Comparison of ENCODE assay signal across 27 cellular contexts in the genomic region with DNA sequence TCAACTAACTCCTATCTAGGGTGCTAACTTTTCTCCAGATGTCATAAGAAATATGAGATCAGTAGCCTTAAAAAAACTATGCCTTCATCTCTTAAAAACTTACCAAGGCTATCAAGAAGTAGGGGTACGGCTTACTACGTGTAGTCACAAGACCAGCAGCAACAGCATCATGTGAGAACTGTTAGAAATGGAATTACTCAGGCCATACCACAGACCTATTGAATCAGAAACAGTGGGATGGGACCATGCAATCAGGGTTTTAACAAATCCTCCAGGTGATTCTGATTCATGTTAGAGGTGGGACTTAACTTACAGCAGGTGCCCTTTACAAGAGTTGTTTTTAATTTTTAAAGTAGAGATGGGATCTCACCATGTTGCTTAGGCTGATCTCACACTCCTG. TPM values are rescaled to one million over a fixed set of nuclear protein-coding genes. Genes with fewer than 3 reads are reported as not detected.
DNase-seq lines count a peak whose midpoint lies in the region; ATAC-seq and TF ChIP-seq lines count a peak whose summit lies in the region.
"Had no signal": no experiment of that assay in that cellular context is flagged by ENCODE, and none has a peak within 500 bp of the region (broad histone marks: within the 10 kb centered on the region; RNA-seq: fewer than 3 reads in every experiment).

No MANE protein-coding gene starts in this region.

- H3K4me3 Mint-ChIP-seq in activated T-cell treated with anti-CD3 and anti-CD28 coated beads, Interleukin-2, amount 50 U/mL, for 4 hours: no peak overlapping the region
- H3K4me3 Mint-ChIP-seq in stimulated activated naive CD8-positive, alpha-beta T cell treated with anti-CD3 and anti-CD28 coated beads, Interleukin-15, amount 100 ng/mL, for 72 hours: no peak overlapping the region
- H3K4me3 Mint-ChIP-seq: CD4-positive, alpha-beta T cell; HFFc6 had no signal

- H3K27ac ChIP-seq in OCI-LY3 (ENCODE audit: low read length) (no peak overlapping the region), foreskin keratinocyte (no peak overlapping the region), right atrium auricular region (no peak overlapping the region)
- H3K27ac ChIP-seq: BLaER1 had no signal

- H3K36me3 ChIP-seq in OCI-LY3 (replicated peaks; ENCODE audit: low read depth, low read length): no peaks in the 10 kb centered on the region
- H3K36me3 ChIP-seq in right atrium auricular region: no peaks in the 10 kb centered on the region
- H3K36me3 ChIP-seq: BLaER1, HAP-1 had no signal

- ATAC-seq in activated T-cell treated with anti-CD3 and anti-CD28 coated beads, Interleukin-2, amount 50 U/mL, for 4 hours: peak; percentile 34 to 73
- peak; percentile 19 for ATAC-seq in foreskin keratinocyte
- ATAC-seq in stimulated activated naive CD8-positive, alpha-beta T cell treated with anti-CD3 and anti-CD28 coated beads, Interleukin-15, amount 100 ng/mL, for 72 hours: peak; percentile 60
- no peak for ATAC-seq in HG03439 (IDR thresholded peaks at IDR 0.05; ENCODE audit: unreplicated experiment)
- ATAC-seq: PC-3 had no signal

- H3K36me3 Mint-ChIP-seq in activated T-cell treated with anti-CD3 and anti-CD28 coated beads, Interleukin-2, amount 50 U/mL, for 4 hours (ENCODE audit: insufficient read depth): no peaks in the 10 kb centered on the region

- no peaks in the 10 kb centered on the region for H3K79me2 ChIP-seq in OCI-LY3 (ENCODE audit: low read length)

- H4K20me1 ChIP-seq in OCI-LY3 (ENCODE audit: insufficient read depth, low read length): no peaks in the 10 kb centered on the region
- H4K20me1 ChIP-seq: BLaER1 had no signal

- H3K4me3 ChIP-seq in OCI-LY3 (ENCODE audit: low read length): no peak overlapping the region
- no peak overlapping the region for H3K4me3 ChIP-seq in right atrium auricular region
- H3K4me3 ChIP-seq: BLaER1, HAP-1, MG63 had no signal

- no peaks in the 10 kb centered on the region for H3K9me3 Mint-ChIP-seq in activated T-cell treated with anti-CD3 and anti-CD28 coated beads, Interleukin-2, amount 50 U/mL, for 4 hours
- H3K9me3 Mint-ChIP-seq in stimulated activated naive CD8-positive, alpha-beta T cell treated with anti-CD3 and anti-CD28 coated beads, Interleukin-15, amount 100 ng/mL, for 72 hours: no peaks in the 10 kb centered on the region
- H3K9me3 Mint-ChIP-seq: CD4-positive, alpha-beta T cell; HFFc6 had no signal

- H3K9me3 ChIP-seq in OCI-LY3 (ENCODE audit: insufficient read depth, low read length) (no peaks in the 10 kb centered on the region), right atrium auricular region (no peaks in the 10 kb centered on the region)
- H3K9me3 ChIP-seq: BLaER1, HAP-1, MG63 had no signal

- peaks cover 8% of the 10 kb centered on the region for H3K27me3 Mint-ChIP-seq in activated T-cell treated with anti-CD3 and anti-CD28 coated beads, Interleukin-2, amount 50 U/mL, for 4 hours (ENCODE audit: low read depth)
- no peaks in the 10 kb centered on the region for H3K27me3 Mint-ChIP-seq in stimulated activated naive CD8-positive, alpha-beta T cell treated with anti-CD3 and anti-CD28 coated beads, Interleukin-15, amount 100 ng/mL, for 72 hours

- H3K4me1 ChIP-seq in OCI-LY3 (ENCODE audit: low read length): peaks cover 19% of the 10 kb centered on the region
- no peaks in the 10 kb centered on the region for H3K4me1 ChIP-seq in foreskin keratinocyte
- H3K4me1 ChIP-seq in right atrium auricular region: no peaks in the 10 kb centered on the region
- H3K4me1 ChIP-seq: HAP-1 had no signal

- TF ChIP-seq CTCF in OCI-LY3 (IDR thresholded peaks at IDR 0.05; ENCODE audit: low read depth, low read length) (no peak), foreskin keratinocyte (conservative IDR thresholded peaks at IDR 0.05) (no peak), right atrium auricular region (IDR thresholded peaks at IDR 0.05) (no peak)

- H3K4me2 ChIP-seq in OCI-LY3 (ENCODE audit: low read length): peak overlapping the region; percentile 19; the same call in 1 of the 2 replicates
- H3K4me2 ChIP-seq: BLaER1 had no signal

- H3K27me3 ChIP-seq in OCI-LY3 (ENCODE audit: low read depth, low read length) (peaks cover 17% of the 10 kb centered on the region), foreskin keratinocyte (no peaks in the 10 kb centered on the region), right atrium auricular region (no peaks in the 10 kb centered on the region)
- H3K27me3 ChIP-seq: BLaER1 had no signal

- no peak for DNase-seq in activated T-cell treated with anti-CD3 and anti-CD28 coated beads, Interleukin-2, amount 50 U/mL, for 4 hours
- no peak for DNase-seq in activated T-cell treated with anti-CD3 and anti-CD28 coated beads, Interleukin-2, amount 50 U/mL, for 48 hours
- DNase-seq in foreskin keratinocyte (peak; percentile 15 to 39), right atrium auricular region (ENCODE audit: low spot score) (no peak)
- no peak for DNase-seq in stimulated activated naive CD8-positive, alpha-beta T cell treated with anti-CD3 and anti-CD28 coated beads, Interleukin-15, amount 100 ng/mL, for 72 hours
- DNase-seq: CD4-positive, alpha-beta T cell; COR-L47; DMS79; EL; GDM1; GOT3; HFFc6; IMR-90; KG1; MG63; NCI-H1105 treated with DMSO at 0.1 percent for 48 hours; NCI-H146; NCI-H1930; NCI-H2107; NCI-H524 treated with DMSO at 0.1 percent for 48 hours; NCI-H774; PC-3 had no signal

- no peak overlapping the region for H2AFZ ChIP-seq in OCI-LY3 (ENCODE audit: low read depth, low read length)

- no peaks in the 10 kb centered on the region for H3K4me1 Mint-ChIP-seq in activated T-cell treated with anti-CD3 and anti-CD28 coated beads, Interleukin-2, amount 50 U/mL, for 4 hours (ENCODE audit: low read depth)
- H3K4me1 Mint-ChIP-seq in stimulated activated naive CD8-positive, alpha-beta T cell treated with anti-CD3 and anti-CD28 coated beads, Interleukin-15, amount 100 ng/mL, for 72 hours: peaks cover 11% of the 10 kb centered on the region

- H3K27ac Mint-ChIP-seq in stimulated activated naive CD8-positive, alpha-beta T cell treated with anti-CD3 and anti-CD28 coated beads, Interleukin-15, amount 100 ng/mL, for 72 hours: no peak overlapping the region
- H3K27ac Mint-ChIP-seq: CD4-positive, alpha-beta T cell had no signal

- no peak overlapping the region for H3K9ac ChIP-seq in OCI-LY3 (ENCODE audit: low read length)
- H3K9ac ChIP-seq: BLaER1 had no signal

RNA-seq across cellular contexts. Expression of gene IFNE, which starts 4.6 kb away (rescaled TPM):
- total RNA-seq in activated T-cell treated with anti-CD3 and anti-CD28 coated beads, Interleukin-2, amount 50 U/mL, for 4 hours: not detected
- total RNA-seq in foreskin keratinocyte: 1.4 and 1.9 TPM in 2 replicates
- polyA plus RNA-seq in foreskin keratinocyte: 0.30 and 0.60 TPM in 2 replicates
- total RNA-seq in right atrium auricular region: not detected
- total RNA-seq: CD4-positive, alpha-beta T cell had no signal

RNA-seq across cellular contexts. Expression of gene IFNA1, which starts 37.2 kb away (rescaled TPM):
- total RNA-seq in activated T-cell treated with anti-CD3 and anti-CD28 coated beads, Interleukin-2, amount 50 U/mL, for 4 hours: not detected
- total RNA-seq in foreskin keratinocyte (not detected in 2 replicates), right atrium auricular region (not detected)
- not detected in 2 replicates for polyA plus RNA-seq in foreskin keratinocyte
- total RNA-seq: CD4-positive, alpha-beta T cell; HFFc6; IMR-90; PC-3 had no signal
- polyA plus RNA-seq: AG04450, IMR-90 had no signal

Comparison
In these comparisons a context has a peak if more than half of its experiments do, and no peak if none do; other contexts are left out.
1. DNase-seq: peak in foreskin keratinocyte (2 of 2); none in activated T-cell treated with anti-CD3 and anti-CD28 coated beads, Interleukin-2, amount 50 U/mL, for 4 hours (single experiment), activated T-cell treated with anti-CD3 and anti-CD28 coated beads, Interleukin-2, amount 50 U/mL, for 48 hours (0 of 2), stimulated activated naive CD8-positive, alpha-beta T cell treated with anti-CD3 and anti-CD28 coated beads, Interleukin-15, amount 100 ng/mL, for 72 hours (0 of 2) and right atrium auricular region (single experiment).